1 cellular context compared by ENCODE assay signal in genomic region chr22:45969801-45970464, GRCh38.
TF ChIP-seq lines count a peak whose summit lies in the region.

No MANE protein-coding gene starts in this region.

TF ChIP-seq in H1, 55 proteins besides CTCF, POLR2A, EP300 and RAD21:
- TF ChIP-seq EZH2 (IDR thresholded peaks at IDR 0.05; ENCODE audit: low read depth, low read length, severe bottlenecking), result peak; percentile 5
- TF ChIP-seq SIN3A (conservative IDR thresholded peaks at IDR 0.05 in 1 of 2, IDR thresholded peaks at IDR 0.05 in 1 of 2; ENCODE audit: low read depth in 1 of 2, low read length in 2 of 2), result no peak
- TF ChIP-seq SRF (IDR thresholded peaks at IDR 0.05; ENCODE audit: low read depth, low read length), result no peak
- no peak for TF ChIP-seq SAP30 (IDR thresholded peaks at IDR 0.05; ENCODE audit: insufficient read depth, insufficient replicate concordance, low read length)
- TF ChIP-seq KDM5A (IDR thresholded peaks at IDR 0.05; ENCODE audit: low read length), result no peak
- no peak for TF ChIP-seq BCL11A (IDR thresholded peaks at IDR 0.05; ENCODE audit: low read depth in 2 of 2, low read length in 2 of 2)
- no peak for TF ChIP-seq NANOG (IDR thresholded peaks at IDR 0.05; ENCODE audit: insufficient read depth, low read depth, low read length, poor library complexity, severe bottlenecking)
- TF ChIP-seq TCF12 (IDR thresholded peaks at IDR 0.05; ENCODE audit: low read depth, low read length), result no peak
